ENCODE assay signal across 6 cellular contexts in genomic region chr18:49837316-49837715, GRCh38. TPM values are rescaled to one million over a fixed set of nuclear protein-coding genes. Genes with fewer than 3 reads are reported as not detected.
A peak's percentile ranks its signal among the peaks of the same experiment; 100 is the strongest.
DNase-seq lines count a peak whose midpoint lies in the region; ATAC-seq and TF ChIP-seq lines count a peak whose summit lies in the region.
"Not testable (repeated sequence)": the region's sequence is repeated elsewhere in the genome, so short reads cannot be mapped to it uniquely, and the experiment has no call there.

No MANE protein-coding gene starts in this region.

- in situ Hi-C loops in GM13977 (cut with MboI; ENCODE audit: low pct_unique_long_range_greater_than_20kb, low sequenced_read_pairs, unreplicated experiment): not testable (repeated sequence)

- not testable (repeated sequence) for H3K9me2 ChIP-seq in hepatocyte (replicated peaks; ENCODE audit: insufficient read depth)

- H3K9me3 ChIP-seq in RWPE2 (ENCODE audit: severe bottlenecking); hepatocyte (ENCODE audit: low read depth); liver (ENCODE audit: control insufficient read depth in 4 of 4, low read length in 3 of 4): not testable (repeated sequence)

- H3K4me1 ChIP-seq in RWPE2 (ENCODE audit: insufficient read depth, poor library complexity, severe bottlenecking): peaks cover 41% of the 10 kb centered on the region
- peaks cover 40% of the 10 kb centered on the region for H3K4me1 ChIP-seq in hepatocyte (ENCODE audit: insufficient read depth)
- H3K4me1 ChIP-seq in liver (ENCODE audit: control insufficient read depth in 4 of 4, insufficient read depth in 4 of 4, low read length in 3 of 4): peaks cover 10 to 71% (median 41%) of the 10 kb centered on the region in 4 donors

- not testable (repeated sequence) for H3K4me2 ChIP-seq in hepatocyte

- peak; percentile 1 for DNase-seq in GM13977 (ENCODE audit: low spot score)
- not testable (repeated sequence) for DNase-seq in RWPE2 (ENCODE audit: low spot score); epithelial cell of prostate (ENCODE audit: low read depth, low spot score); hepatocyte (ENCODE audit: low spot score)
- DNase-seq in left lobe of liver (ENCODE audit: low spot score): peak; percentile 46

- H3K36me3 ChIP-seq in RWPE2 (ENCODE audit: low read depth): peaks cover 13% of the 10 kb centered on the region; the same call in 1 of the 2 replicates
- not testable (repeated sequence) for H3K36me3 ChIP-seq in hepatocyte (replicated peaks; ENCODE audit: insufficient read depth, low read depth); liver (ENCODE audit: control insufficient read depth in 4 of 4, insufficient read depth in 3 of 4, low read depth in 1 of 4, low read length in 3 of 4)

- H3K27ac ChIP-seq in RWPE2 (ENCODE audit: poor library complexity, severe bottlenecking): peak overlapping the region; percentile 73
- peak overlapping the region; percentile 82 for H3K27ac ChIP-seq in epithelial cell of prostate
- H3K27ac ChIP-seq in hepatocyte: peak overlapping the region; percentile 84
- peak overlapping the region; percentile 82 to 88 for H3K27ac ChIP-seq in liver (ENCODE audit: low read depth in 1 of 2, low read length in 2 of 2)

- TF ChIP-seq CTCF in GM13977 (IDR thresholded peaks at IDR 0.05; ENCODE audit: extremely low read depth, insufficient read depth, missing control alignments); RWPE2 (IDR thresholded peaks at IDR 0.05; ENCODE audit: poor library complexity, severe bottlenecking); hepatocyte (IDR thresholded peaks at IDR 0.05; ENCODE audit: poor library complexity); liver (IDR thresholded peaks at IDR 0.05; ENCODE audit: low read depth, low read length, missing input control): not testable (repeated sequence)

- WGBS in hepatocyte (ENCODE audit: low lambda C conversion rate, missing lambda C conversion rate): 79% methylated on average over 6 of the region's 6 CpGs
- WGBS in liver: 61% methylated on average over 6 of the region's 6 CpGs

- H3K9ac ChIP-seq in liver (ENCODE audit: low read depth in 1 of 2, low read length in 2 of 2): not testable (repeated sequence)

- H2AFZ ChIP-seq in hepatocyte: not testable (repeated sequence)

- H3K27me3 ChIP-seq in RWPE2 (ENCODE audit: insufficient read depth, poor library complexity, severe bottlenecking); hepatocyte; liver (ENCODE audit: control insufficient read depth in 4 of 4, insufficient read depth in 4 of 4, low read length in 3 of 4): not testable (repeated sequence)

- not testable (repeated sequence) for ATAC-seq in RWPE2 (ENCODE audit: low read depth)
- peak; percentile 21 for ATAC-seq in left lobe of liver

- not testable (repeated sequence) for H3K79me2 ChIP-seq in hepatocyte

- H4K20me1 ChIP-seq in hepatocyte (ENCODE audit: insufficient read depth, poor library complexity, severe bottlenecking): not testable (repeated sequence)

- not testable (repeated sequence) for H3K4me3 ChIP-seq in RWPE2 (ENCODE audit: severe bottlenecking); hepatocyte; liver (ENCODE audit: low read depth in 1 of 3, low read length in 3 of 3)

- not testable (repeated sequence) for TF ChIP-seq RAD21 in liver (IDR thresholded peaks at IDR 0.05)

RNA-seq across cellular contexts. Expression of gene ACAA2, which starts 24.0 kb away (rescaled TPM):
- total RNA-seq in hepatocyte (154 and 174 TPM in 2 replicates), left lobe of liver (572 TPM), liver (100 to 1,000 TPM in 1 of 2 donors, 10 to 100 TPM in 1; 55.6 to 674 TPM)
- polyA plus RNA-seq in hepatocyte (165 and 189 TPM in 2 replicates), liver (1,000 to 10,000 TPM in 1 of 2 donors, 100 to 1,000 TPM in 1; 618 to 1,315 TPM)
